7 cellular contexts compared by ENCODE assay signal in genomic region chr3:3127432-3128010, GRCh38. TPM values are rescaled to one million over a fixed set of nuclear protein-coding genes. Genes with fewer than 3 reads are reported as not detected.
DNase-seq lines count a peak whose midpoint lies in the region; ATAC-seq and TF ChIP-seq lines count a peak whose summit lies in the region.

No MANE protein-coding gene starts in this region.

- H4K8ac ChIP-seq in neuronal stem cell (ENCODE audit: low read depth, low read length) = peak overlapping the region; percentile 65

- H2AFZ ChIP-seq in neuronal stem cell (ENCODE audit: low read length) = peak overlapping the region; percentile 92

- H3K4me1 Mint-ChIP-seq in endothelial cell (ENCODE audit: unreplicated experiment) = peaks cover 20% of the 10 kb centered on the region

- H3K27me3 ChIP-seq in HL-60 (ENCODE audit: insufficient read depth, poor library complexity, severe bottlenecking) (no peaks in the 10 kb centered on the region), neuronal stem cell (ENCODE audit: control insufficient read depth in 3 of 3, insufficient read depth in 3 of 3, low read depth in 1 of 3, low read length in 3 of 3) (no peaks in the 10 kb centered on the region)

- H2AK5ac ChIP-seq in neuronal stem cell (ENCODE audit: low read depth, low read length) = peak overlapping the region; percentile 70

- H2BK5ac ChIP-seq in neuronal stem cell (ENCODE audit: low read length) = peak overlapping the region; percentile 91

- H3K14ac ChIP-seq in neuronal stem cell (ENCODE audit: low read length) = peak overlapping the region; percentile 63

- ATAC-seq in GM18505 (IDR thresholded peaks at IDR 0.05; ENCODE audit: unreplicated experiment) (no peak), HG02759 (IDR thresholded peaks at IDR 0.05; ENCODE audit: unreplicated experiment) (no peak)

- H3K79me1 ChIP-seq in neuronal stem cell (ENCODE audit: low read depth, low read length) = peaks cover 10% of the 10 kb centered on the region

- no peak overlapping the region for H2BK15ac ChIP-seq in neuronal stem cell (ENCODE audit: low read length)

- H2BK120ac ChIP-seq in neuronal stem cell (ENCODE audit: low read depth, low read length) = no peak overlapping the region

- H3K9me3 ChIP-seq in neuronal stem cell (replicated peaks in 1 of 2; ENCODE audit: control insufficient read depth in 2 of 2, insufficient read depth in 1 of 2, low read depth in 1 of 2, low read length in 2 of 2) = peaks cover 0 to 15% of the 10 kb centered on the region in 2 donors

- H2BK12ac ChIP-seq in neuronal stem cell (ENCODE audit: low read length) = no peak overlapping the region

- DNase-seq in HL-60 (ENCODE audit: low read depth in 1 of 2, low spot score in 1 of 2) = peak in 1 of 2 experiments; percentile 49
- peak; percentile 28 for DNase-seq in activated CD4-positive, alpha-beta T cell treated with anti-CD3 and anti-CD28 coated beads, Interleukin-2, amount 50 U/mL, for 1 hour
- DNase-seq in endothelial cell (ENCODE audit: low spot score) = no peak
- no peak for DNase-seq in neuronal stem cell (ENCODE audit: low spot score)
- DNase-seq in NCI-H345 treated with DMSO at 0.1 percent for 48 hours (lab: John Stamatoyannopoulos, UW; ENCODE audit: unreplicated experiment) = no peak

- no peak overlapping the region for H3K4ac ChIP-seq in neuronal stem cell (ENCODE audit: low read length)

- peaks cover 8 to 29% of the 10 kb centered on the region in 2 donors for H3K36me3 ChIP-seq in neuronal stem cell (replicated peaks in 1 of 2; ENCODE audit: control insufficient read depth in 2 of 2, insufficient read depth in 2 of 2, low read length in 2 of 2)

- no peak overlapping the region for H4K91ac ChIP-seq in neuronal stem cell (ENCODE audit: low read depth, low read length, poor library complexity)

- H3K4me3 Mint-ChIP-seq in endothelial cell (ENCODE audit: unreplicated experiment) = peak overlapping the region; percentile 92

- H3K23ac ChIP-seq in neuronal stem cell (ENCODE audit: low read depth, low read length, poor library complexity) = peak overlapping the region; percentile 99

- peak overlapping the region; percentile 97 for H3K27ac ChIP-seq in HL-60 (replicated peaks)
- H3K27ac ChIP-seq in neuronal stem cell (replicated peaks; ENCODE audit: low read length) = no peak overlapping the region

- peak overlapping the region; percentile 100 for H3K9ac ChIP-seq in neuronal stem cell (ENCODE audit: low read depth, low read length, poor library complexity)

- no CpG with 5 or more reads among the region's 20 CpGs for WGBS in neuronal stem cell (ENCODE audit: extremely low coverage in 2 of 2, insufficient read length in 2 of 2, insufficient replicate concordance in 1 of 2), 2 donors

- H3K36me3 Mint-ChIP-seq in endothelial cell (ENCODE audit: low read depth, unreplicated experiment) = peaks cover 19% of the 10 kb centered on the region

- H3K18ac ChIP-seq in neuronal stem cell (ENCODE audit: low read length) = peak overlapping the region; percentile 97

- peak overlapping the region; percentile 89 for H3K27ac Mint-ChIP-seq in endothelial cell (ENCODE audit: unreplicated experiment)

- TF ChIP-seq CTCF in HL-60 (IDR thresholded peaks at IDR 0.05; ENCODE audit: insufficient read depth, low read length) = no peak
- no peak for TF ChIP-seq CTCF in endothelial cell (IDR thresholded peaks at IDR 0.05; ENCODE audit: unreplicated experiment)

- peak overlapping the region; percentile 85 for H3K4me2 ChIP-seq in neuronal stem cell (ENCODE audit: insufficient read depth, low read length, poor library complexity, severe bottlenecking)

- peak; percentile 39 for TF ChIP-seq POLR2A in GM18505 (IDR thresholded peaks at IDR 0.05; ENCODE audit: borderline replicate concordance, extremely low read depth, insufficient read depth, insufficient read length)

- peaks cover 16% of the 10 kb centered on the region for H3K27me3 Mint-ChIP-seq in endothelial cell (ENCODE audit: unreplicated experiment)

- H3K4me3 ChIP-seq in HL-60 (replicated peaks; ENCODE audit: insufficient read depth, low read length) (peak overlapping the region; percentile 76), neuronal stem cell (ENCODE audit: low read length in 2 of 2) (peak overlapping the region; percentile 92 to 93)

- H3K4me1 ChIP-seq in neuronal stem cell (ENCODE audit: control insufficient read depth in 2 of 2, insufficient read depth in 1 of 2, low read depth in 1 of 2, low read length in 2 of 2) = peaks cover 2 to 4% of the 10 kb centered on the region in 2 donors

- peaks cover 9% of the 10 kb centered on the region for H3K9me3 Mint-ChIP-seq in endothelial cell (ENCODE audit: unreplicated experiment)

RNA-seq across cellular contexts. Expression of gene TRNT1, which starts 0.8 kb away (rescaled TPM):
- 12.1 TPM for total RNA-seq in endothelial cell (ENCODE audit: unreplicated experiment)
- 13.8 TPM for polyA plus RNA-seq in neuronal stem cell (2013, experiment 1 of 2)
- polyA plus RNA-seq in neuronal stem cell (2013, experiment 2 of 2) = 14.6 TPM

RNA-seq across cellular contexts. Expression of gene IL5RA, which starts 17.3 kb away (rescaled TPM):
- total RNA-seq in endothelial cell (ENCODE audit: unreplicated experiment) = not detected
- not detected for polyA plus RNA-seq in neuronal stem cell (2013, experiment 1 of 2)
- 0.01 TPM for polyA plus RNA-seq in neuronal stem cell (2013, experiment 2 of 2)

RNA-seq across cellular contexts. Expression of gene CRBN, which starts 52.0 kb away (rescaled TPM):
- 47.8 TPM for total RNA-seq in endothelial cell (ENCODE audit: unreplicated experiment)
- polyA plus RNA-seq in neuronal stem cell (2013, experiment 1 of 2) = 36.4 TPM
- 37.0 TPM for polyA plus RNA-seq in neuronal stem cell (2013, experiment 2 of 2)
